ENCODE assay signal across 6 cellular contexts in the genomic region with DNA sequence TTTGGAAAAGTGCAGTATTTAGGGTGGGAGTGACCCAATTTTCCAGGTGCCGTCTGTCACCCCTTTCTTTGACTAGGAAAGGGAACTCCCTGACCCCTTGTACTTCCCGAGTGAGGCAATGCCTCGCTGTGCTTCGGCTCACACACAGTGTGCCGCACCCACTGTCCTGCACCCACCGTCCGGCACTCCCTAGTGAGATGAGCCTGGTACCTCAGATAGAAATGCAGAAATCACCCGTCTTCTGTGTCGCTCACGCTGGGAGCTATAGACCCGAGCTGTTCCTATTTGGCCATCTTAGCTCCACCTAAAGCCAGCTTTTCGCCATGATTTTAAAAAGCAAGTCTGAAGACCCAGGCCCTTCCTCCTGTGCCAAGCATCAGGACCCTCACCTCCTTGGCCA.
DNase-seq lines count a peak whose midpoint lies in the region; TF ChIP-seq lines count a peak whose summit lies in the region.
"Not testable (repeated sequence)": the region's sequence is repeated elsewhere in the genome, so short reads cannot be mapped to it uniquely, and the experiment has no call there.

No MANE protein-coding gene starts in this region.

- not testable (repeated sequence) for H3K9me3 ChIP-seq in esophagus muscularis mucosa

- not testable (repeated sequence) for H3K27ac Mint-ChIP-seq in T-helper 2 cell treated with Interferon-gamma antibody and Interleukin-4, amounts not matched to agents 5 μg/mL and 100 μg/mL, for 36 hours; activated T-cell treated with anti-CD3 and anti-CD28 coated beads, Interleukin-2, amount 50 U/mL, for 24 hours; osteocyte (ENCODE audit: unreplicated experiment); type B pancreatic cell

- not testable (repeated sequence) for TF ChIP-seq EP300 in esophagus muscularis mucosa (IDR thresholded peaks at IDR 0.05)

- H3K27ac ChIP-seq in esophagus muscularis mucosa (replicated peaks in 1 of 4) = not testable (repeated sequence)

- not testable (repeated sequence) for TF ChIP-seq CTCF in esophagus muscularis mucosa (IDR thresholded peaks at IDR 0.05); osteocyte (IDR thresholded peaks at IDR 0.05); type B pancreatic cell (conservative IDR thresholded peaks at IDR 0.05)

- H3K4me3 Mint-ChIP-seq in T-helper 2 cell treated with Interferon-gamma antibody and Interleukin-4, amounts not matched to agents 5 μg/mL and 100 μg/mL, for 36 hours; activated T-cell treated with anti-CD3 and anti-CD28 coated beads, Interleukin-2, amount 50 U/mL, for 24 hours; osteocyte (ENCODE audit: unreplicated experiment); type B pancreatic cell: not testable (repeated sequence)

- not testable (repeated sequence) for H3K4me1 Mint-ChIP-seq in T-helper 2 cell treated with Interferon-gamma antibody and Interleukin-4, amounts not matched to agents 5 μg/mL and 100 μg/mL, for 36 hours (ENCODE audit: low read depth); activated T-cell treated with anti-CD3 and anti-CD28 coated beads, Interleukin-2, amount 50 U/mL, for 24 hours (ENCODE audit: low read depth); osteocyte (ENCODE audit: unreplicated experiment); type B pancreatic cell (ENCODE audit: unreplicated experiment)

- H3K36me3 ChIP-seq in esophagus muscularis mucosa = not testable (repeated sequence)

- not testable (repeated sequence) for H3K27me3 Mint-ChIP-seq in T-helper 2 cell treated with Interferon-gamma antibody and Interleukin-4, amounts not matched to agents 5 μg/mL and 100 μg/mL, for 36 hours (ENCODE audit: low read depth); osteocyte (ENCODE audit: unreplicated experiment); type B pancreatic cell
- H3K27me3 Mint-ChIP-seq in activated T-cell treated with anti-CD3 and anti-CD28 coated beads, Interleukin-2, amount 50 U/mL, for 24 hours = peaks cover 21% of the 10 kb centered on the region

- not testable (repeated sequence) for H3K36me3 Mint-ChIP-seq in T-helper 2 cell treated with Interferon-gamma antibody and Interleukin-4, amounts not matched to agents 5 μg/mL and 100 μg/mL, for 36 hours (ENCODE audit: low read depth); activated T-cell treated with anti-CD3 and anti-CD28 coated beads, Interleukin-2, amount 50 U/mL, for 24 hours (ENCODE audit: low read depth); osteocyte (ENCODE audit: unreplicated experiment); type B pancreatic cell

- not testable (repeated sequence) for H3K27me3 ChIP-seq in esophagus muscularis mucosa

- H3K4me1 ChIP-seq in esophagus muscularis mucosa = not testable (repeated sequence)

- not testable (repeated sequence) for H3K9me3 Mint-ChIP-seq in T-helper 2 cell treated with Interferon-gamma antibody and Interleukin-4, amounts not matched to agents 5 μg/mL and 100 μg/mL, for 36 hours; activated T-cell treated with anti-CD3 and anti-CD28 coated beads, Interleukin-2, amount 50 U/mL, for 24 hours; osteocyte (ENCODE audit: unreplicated experiment); type B pancreatic cell

- TF ChIP-seq POLR2A in esophagus muscularis mucosa (IDR thresholded peaks at IDR 0.05; ENCODE audit: low read depth) = not testable (repeated sequence)

- peak; percentile 0 for DNase-seq in T-helper 2 cell treated with Interferon-gamma antibody and Interleukin-4, amounts not matched to agents 5 μg/mL and 100 μg/mL, for 36 hours (ENCODE audit: low spot score)
- peak; percentile 3 for DNase-seq in activated T-cell treated with anti-CD3 and anti-CD28 coated beads, Interleukin-2, amount 50 U/mL, for 24 hours
- DNase-seq in esophagus muscularis mucosa (ENCODE audit: extremely low spot score) (peak; percentile 68), islet precursor cell (peak; percentile 12), osteocyte (ENCODE audit: extremely low spot score, unreplicated experiment) (peak; percentile 42), type B pancreatic cell (ENCODE audit: extremely low spot score, unreplicated experiment) (peak; percentile 48)

- H3K4me3 ChIP-seq in esophagus muscularis mucosa = not testable (repeated sequence)

- WGBS in esophagus muscularis mucosa = 91% methylated on average over 11 of the region's 12 CpGs

- intact Hi-C loops in esophagus muscularis mucosa (cut with DNase I) = not testable (repeated sequence)

Comparison
In these comparisons a context has a peak if more than half of its experiments do, and no peak if none do; other contexts are left out.
1. DNase-seq: peak in every context shown above with its lines; median percentile 68 in esophagus muscularis mucosa; 48 in type B pancreatic cell; 42 in osteocyte; 12 in islet precursor cell; 3 in activated T-cell treated with anti-CD3 and anti-CD28 coated beads, Interleukin-2, amount 50 U/mL, for 24 hours; 0 in T-helper 2 cell treated with Interferon-gamma antibody and Interleukin-4, amounts not matched to agents 5 μg/mL and 100 μg/mL, for 36 hours.